9 cellular contexts compared by ENCODE assay signal in genomic region chr7:156691764-156692163, GRCh38.
"Had no signal": no experiment of that assay in that cellular context is flagged by ENCODE, and none has a peak within 500 bp of the region (broad histone marks: within the 10 kb centered on the region; RNA-seq: fewer than 3 reads in every experiment).

No MANE protein-coding gene starts in this region.

- H2AFZ ChIP-seq: GM23338 had no signal

- ATAC-seq: GM23338 had no signal

- DNase-seq: H9, HCEC 1CT, Karpas-422, KBM-7 had no signal

- H3K27ac ChIP-seq: KMS-11 had no signal

- H3K9ac ChIP-seq: KMS-11 had no signal

- FAIRE-seq: H1, H54, HTR-8/SVneo had no signal

- H3K4me3 ChIP-seq: GM23338 had no signal

- H3K4me2 ChIP-seq: GM23338, KMS-11 had no signal
